8 cellular contexts compared by ENCODE assay signal in genomic region chr1:45543599-45544417, GRCh38. TPM values are rescaled to one million over a fixed set of nuclear protein-coding genes. Genes with fewer than 3 reads are reported as not detected.
A peak's percentile ranks its signal among the peaks of the same experiment; 100 is the strongest.
DNase-seq lines count a peak whose midpoint lies in the region; ATAC-seq, FAIRE-seq and TF ChIP-seq lines count a peak whose summit lies in the region.

No MANE protein-coding gene starts in this region.

- no peak for DNase-seq in GM19239 (ENCODE audit: insufficient read length, low spot score)
- DNase-seq in activated T-cell treated with anti-CD3 and anti-CD28 coated beads, Interleukin-2, amount 50 U/mL, for 72 hours, result peak; percentile 64 to 76
- DNase-seq in hepatocyte (ENCODE audit: low spot score), result peak; percentile 38
- peak; percentile 76 for DNase-seq in stimulated activated CD4-positive, alpha-beta T cell treated with anti-CD3 and anti-CD28 coated beads, Interleukin-2, amount 100 ng/mL, for 4 hours (ENCODE audit: low read depth)
- DNase-seq in NCI-H2081 treated with DMSO at 0.1 percent for 48 hours (lab: John Stamatoyannopoulos, UW), result no peak
- DNase-seq in NCI-H1417 (lab: John Stamatoyannopoulos, UW), result no peak

- H3K4me2 ChIP-seq in OCI-LY1 (ENCODE audit: low read length), result peak overlapping the region; percentile 47
- H3K4me2 ChIP-seq in hepatocyte, result no peak overlapping the region

- no peaks in the 10 kb centered on the region for H3K36me3 Mint-ChIP-seq in activated T-cell treated with anti-CD3 and anti-CD28 coated beads, Interleukin-2, amount 50 U/mL, for 72 hours (ENCODE audit: insufficient read depth in 2 of 2)

- TF ChIP-seq CTCF in OCI-LY1 (IDR thresholded peaks at IDR 0.05; ENCODE audit: low read length) (no peak), hepatocyte (IDR thresholded peaks at IDR 0.05; ENCODE audit: poor library complexity) (no peak)

- H3K27me3 ChIP-seq in OCI-LY1 (ENCODE audit: insufficient read depth, low read length), result no peaks in the 10 kb centered on the region
- H3K27me3 ChIP-seq in hepatocyte, result no peaks in the 10 kb centered on the region

- H3K27me3 Mint-ChIP-seq in activated T-cell treated with anti-CD3 and anti-CD28 coated beads, Interleukin-2, amount 50 U/mL, for 72 hours (ENCODE audit: low read depth), result no peaks in the 10 kb centered on the region

- H3K9ac ChIP-seq in OCI-LY1 (ENCODE audit: low read length), result no peak overlapping the region

- H3K9me3 ChIP-seq in OCI-LY1 (ENCODE audit: low read length), result no peaks in the 10 kb centered on the region
- no peaks in the 10 kb centered on the region for H3K9me3 ChIP-seq in hepatocyte (ENCODE audit: low read depth)

- H3K4me1 ChIP-seq in OCI-LY1 (ENCODE audit: insufficient read depth, low read length, severe bottlenecking), result peaks cover 23% of the 10 kb centered on the region
- no peaks in the 10 kb centered on the region for H3K4me1 ChIP-seq in hepatocyte (ENCODE audit: insufficient read depth)

- 70% methylated on average over 8 of the region's 8 CpGs for WGBS in hepatocyte (ENCODE audit: low lambda C conversion rate, missing lambda C conversion rate)

- peaks cover 34% of the 10 kb centered on the region for H3K4me1 Mint-ChIP-seq in activated T-cell treated with anti-CD3 and anti-CD28 coated beads, Interleukin-2, amount 50 U/mL, for 72 hours (ENCODE audit: low read depth)

- no peaks in the 10 kb centered on the region for H3F3A ChIP-seq in OCI-LY1 (ENCODE audit: insufficient read depth, low read length)

- H3K9me2 ChIP-seq in OCI-LY1 (ENCODE audit: low read depth, low read length) (no peaks in the 10 kb centered on the region), hepatocyte (replicated peaks; ENCODE audit: insufficient read depth) (no peaks in the 10 kb centered on the region)

- FAIRE-seq in GM19239 (lab: Jason Lieb, UNC), result peak; percentile 90

- peak overlapping the region; percentile 64 to 79 for H3K4me3 Mint-ChIP-seq in activated T-cell treated with anti-CD3 and anti-CD28 coated beads, Interleukin-2, amount 50 U/mL, for 72 hours

- H3K27ac Mint-ChIP-seq in activated T-cell treated with anti-CD3 and anti-CD28 coated beads, Interleukin-2, amount 50 U/mL, for 72 hours, result no peak overlapping the region

- H4K20me1 ChIP-seq in OCI-LY1 (ENCODE audit: insufficient read depth, low read length) (no peaks in the 10 kb centered on the region), hepatocyte (ENCODE audit: insufficient read depth, poor library complexity, severe bottlenecking) (no peaks in the 10 kb centered on the region)

- H2AFZ ChIP-seq in OCI-LY1 (ENCODE audit: low read length) (no peak overlapping the region), hepatocyte (no peak overlapping the region)

- no peaks in the 10 kb centered on the region for H3K9me3 Mint-ChIP-seq in activated T-cell treated with anti-CD3 and anti-CD28 coated beads, Interleukin-2, amount 50 U/mL, for 72 hours

- ATAC-seq in activated T-cell treated with anti-CD3 and anti-CD28 coated beads, Interleukin-2, amount 50 U/mL, for 72 hours (replicated peaks in 1 of 2), result peak; percentile 81 to 88
- ATAC-seq in GM19035 (IDR thresholded peaks at IDR 0.05; ENCODE audit: unreplicated experiment), result no peak

- H3K4me3 ChIP-seq in OCI-LY1 (ENCODE audit: low read depth, low read length, poor library complexity, severe bottlenecking) (peak overlapping the region; percentile 19), hepatocyte (no peak overlapping the region)

- no peaks in the 10 kb centered on the region for H3K79me2 ChIP-seq in OCI-LY1 (ENCODE audit: insufficient read depth, low read length)
- no peaks in the 10 kb centered on the region for H3K79me2 ChIP-seq in hepatocyte

- no peak overlapping the region for H3K27ac ChIP-seq in OCI-LY1 (ENCODE audit: low read depth, low read length, poor library complexity, severe bottlenecking)
- H3K27ac ChIP-seq in hepatocyte, result peak overlapping the region; percentile 44

- no peaks in the 10 kb centered on the region for H3K36me3 ChIP-seq in OCI-LY1 (ENCODE audit: insufficient read depth, low read length)
- no peaks in the 10 kb centered on the region for H3K36me3 ChIP-seq in hepatocyte (replicated peaks; ENCODE audit: insufficient read depth, low read depth)

RNA-seq across cellular contexts. Expression of gene AKR1A1, which starts 6.8 kb away (rescaled TPM):
- 100 to 1,000 TPM; 155 to 178 TPM for total RNA-seq in activated T-cell treated with anti-CD3 and anti-CD28 coated beads, Interleukin-2, amount 50 U/mL, for 72 hours
- total RNA-seq in hepatocyte, result 174 and 186 TPM in 2 replicates
- 235 and 271 TPM in 2 replicates for polyA plus RNA-seq in hepatocyte

RNA-seq across cellular contexts. Expression of gene PRDX1, which starts 22.1 kb away (rescaled TPM):
- 100 to 1,000 TPM; 128 to 146 TPM for total RNA-seq in activated T-cell treated with anti-CD3 and anti-CD28 coated beads, Interleukin-2, amount 50 U/mL, for 72 hours
- 523 and 532 TPM in 2 replicates for total RNA-seq in hepatocyte
- polyA plus RNA-seq in hepatocyte, result 660 and 666 TPM in 2 replicates

RNA-seq across cellular contexts. Expression of gene NASP, which starts 40.0 kb away (rescaled TPM):
- 100 to 1,000 TPM; 214 to 241 TPM for total RNA-seq in activated T-cell treated with anti-CD3 and anti-CD28 coated beads, Interleukin-2, amount 50 U/mL, for 72 hours
- 64.3 and 82.6 TPM in 2 replicates for total RNA-seq in hepatocyte
- 68.6 and 83.0 TPM in 2 replicates for polyA plus RNA-seq in hepatocyte

RNA-seq across cellular contexts. Expression of gene MMACHC, which starts 43.7 kb away (rescaled TPM):
- 1 to 10 TPM; 3.4 to 4.7 TPM for total RNA-seq in activated T-cell treated with anti-CD3 and anti-CD28 coated beads, Interleukin-2, amount 50 U/mL, for 72 hours
- 5.7 and 11.5 TPM in 2 replicates for total RNA-seq in hepatocyte
- polyA plus RNA-seq in hepatocyte, result 0.86 and 2.2 TPM in 2 replicates

RNA-seq across cellular contexts. Expression of gene CCDC163, which starts 43.9 kb away (rescaled TPM):
- total RNA-seq in activated T-cell treated with anti-CD3 and anti-CD28 coated beads, Interleukin-2, amount 50 U/mL, for 72 hours, result 10 to 100 TPM; 15.2 to 15.5 TPM
- 0.60 and 1.2 TPM in 2 replicates for total RNA-seq in hepatocyte
- 0.62 and 3.3 TPM in 2 replicates for polyA plus RNA-seq in hepatocyte

Comparison
In these comparisons a context has a peak if more than half of its experiments do, and no peak if none do; other contexts are left out.
1. DNase-seq: peak in activated T-cell treated with anti-CD3 and anti-CD28 coated beads, Interleukin-2, amount 50 U/mL, for 72 hours (2 of 2), hepatocyte (single experiment) and stimulated activated CD4-positive, alpha-beta T cell treated with anti-CD3 and anti-CD28 coated beads, Interleukin-2, amount 100 ng/mL, for 4 hours (single experiment); none in GM19239 (single experiment), NCI-H2081 treated with DMSO at 0.1 percent for 48 hours (single experiment) and NCI-H1417 (0 of 3).